ENCODE assay signal across 15 cellular contexts in the genomic region with DNA sequence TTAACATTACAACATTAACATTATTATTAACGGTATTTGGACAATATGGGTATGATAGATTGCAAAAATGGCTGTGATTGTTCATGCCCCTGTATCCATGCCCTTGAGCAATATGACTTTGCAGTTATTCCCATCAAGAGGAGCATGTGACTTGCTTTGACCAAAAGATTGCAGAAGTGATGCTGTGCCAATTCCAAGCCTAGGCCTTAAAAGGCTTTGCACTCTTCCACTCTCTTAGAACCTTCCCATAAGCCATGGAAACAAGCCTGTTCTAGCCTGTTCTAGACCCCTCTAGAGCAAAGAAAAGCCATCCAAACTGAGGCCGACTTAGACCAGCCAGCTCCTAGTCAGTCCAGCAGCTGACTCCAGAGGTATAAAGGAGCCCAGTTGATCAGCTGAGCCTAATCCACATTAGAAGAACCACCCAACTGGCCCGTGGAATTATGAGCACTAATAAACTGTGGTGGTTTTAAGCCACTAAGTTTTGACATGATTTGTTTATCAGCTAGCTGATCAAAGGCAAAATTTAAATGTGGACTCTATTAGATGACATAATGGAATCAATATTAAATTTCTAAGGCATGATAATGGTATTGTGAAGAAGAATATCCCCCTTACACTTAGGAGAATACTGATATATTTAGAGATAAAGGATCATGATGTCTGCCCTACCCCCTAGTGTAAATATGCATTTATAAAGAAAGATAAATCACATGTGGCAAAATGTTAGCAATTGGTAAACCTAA. TPM values are rescaled to one million over a fixed set of nuclear protein-coding genes. Genes with fewer than 3 reads are reported as not detected.
DNase-seq lines count a peak whose midpoint lies in the region; ATAC-seq lines count a peak whose summit lies in the region.
"Had no signal": no experiment of that assay in that cellular context is flagged by ENCODE, and none has a peak within 500 bp of the region (broad histone marks: within the 10 kb centered on the region; RNA-seq: fewer than 3 reads in every experiment).

No MANE protein-coding gene starts in this region.

- in situ Hi-C loops in SK-MEL-5 (cut with HindIII; ENCODE audit: low pct_unique_long_range_greater_than_20kb, low sequenced_read_pairs) = no loop called here

- H3K9me3 Mint-ChIP-seq in naive B cell = no peaks in the 10 kb centered on the region
- H3K9me3 Mint-ChIP-seq: mesothelial cell of epicardium had no signal

- peaks cover 6 to 11% of the 10 kb centered on the region in 2 donors for H3K36me3 Mint-ChIP-seq in naive B cell
- H3K36me3 Mint-ChIP-seq: mesothelial cell of epicardium had no signal

- DNase-seq in EL (peak; percentile 35), SK-MEL-5 (ENCODE audit: low read depth, low spot score) (peak; percentile 88), fibroblast of gingiva (ENCODE audit: low read depth) (peak; percentile 78), naive B cell (no peak), left colon (no peak), NCI-H345 (lab: John Stamatoyannopoulos, UW) (no peak)
- DNase-seq in activated CD4-positive, alpha-beta T cell treated with anti-CD3 and anti-CD28 coated beads, Interleukin-2, amount 50 U/mL, for 48 hours = no peak
- DNase-seq: activated CD4-positive, CD25-positive, alpha-beta regulatory T cell; activated CD8-positive, alpha-beta memory T cell treated with anti-CD3 and anti-CD28 coated beads, Interleukin-2, amount 50 U/mL, for 4 hours; DMS153; NK-92 treated with Interleukin-12 subunit alpha and Interleukin-12 subunit beta, amount 100 ng/mL, for 24 hours; tibial artery had no signal

- ATAC-seq in naive B cell (ENCODE audit: low read depth in 2 of 2) (peak; percentile 12 to 32), left colon (no peak), HG02763 (IDR thresholded peaks at IDR 0.05; ENCODE audit: unreplicated experiment) (no peak)
- ATAC-seq: activated naive CD4-positive, alpha-beta T cell treated with anti-CD3 and anti-CD28 coated beads, Interleukin-2, amount 50 U/mL, for 72 hours had no signal

- peak overlapping the region; percentile 13 to 80 (median 62) for H3K27ac Mint-ChIP-seq in naive B cell
- H3K27ac Mint-ChIP-seq: activated naive CD4-positive, alpha-beta T cell treated with anti-CD3 and anti-CD28 coated beads, Interleukin-2, amount 50 U/mL, for 72 hours; mesothelial cell of epicardium had no signal

- H3K27me3 Mint-ChIP-seq in naive B cell = no peaks in the 10 kb centered on the region

- peaks cover 65 to 93% (median 84%) of the 10 kb centered on the region in 3 donors for H3K4me1 Mint-ChIP-seq in naive B cell

- intact Hi-C loops in left colon (cut with DNase I, micrococcal nuclease) = no loop called here

- H3K4me3 Mint-ChIP-seq in naive B cell = peak overlapping the region in 3 of 8 donors; percentile 53 to 71 (median 70)
- H3K4me3 Mint-ChIP-seq: mesothelial cell of epicardium had no signal

RNA-seq across cellular contexts. Expression of a gene that starts 28.6 kb away (rescaled TPM):
- 3.6 and 4.7 TPM in 2 replicates for total RNA-seq in SK-MEL-5 (2014; rRNA removed; shearing (Covaris generic))
- polyA plus RNA-seq in SK-MEL-5 (2015; cell fraction: cytosol; rRNA removed) = 2.5 and 3.0 TPM in 2 replicates
- 2.7 and 5.8 TPM in 2 replicates for polyA plus RNA-seq in SK-MEL-5 (2015; cell fraction: nucleus; rRNA removed)
- 100 to 1,000 TPM; 108 to 156 (median 142) TPM for polyA plus RNA-seq in naive B cell (ENCODE audit: low read depth in 6 of 6)
- 10 to 100 TPM in 1 of 2 donors, 1 to 10 TPM in 1; 5.9 to 24.3 TPM for total RNA-seq in left colon

Comparison
In these comparisons a context has a peak if more than half of its experiments do, and no peak if none do; other contexts are left out.
1. DNase-seq: peak in EL (single experiment), SK-MEL-5 (single experiment) and fibroblast of gingiva (single experiment); none in naive B cell (single experiment), left colon (0 of 2), NCI-H345 (single experiment) and activated CD4-positive, alpha-beta T cell treated with anti-CD3 and anti-CD28 coated beads, Interleukin-2, amount 50 U/mL, for 48 hours (0 of 2).
2. ATAC-seq: peak in naive B cell (2 of 2); none in left colon (single experiment) and HG02763 (single experiment).